9 cellular contexts compared by ENCODE assay signal in genomic region chr15:88624971-88625290, GRCh38. TPM values are rescaled to one million over a fixed set of nuclear protein-coding genes. Genes with fewer than 3 reads are reported as not detected.
DNase-seq lines count a peak whose midpoint lies in the region; ATAC-seq and TF ChIP-seq lines count a peak whose summit lies in the region.
"Had no signal": no experiment of that assay in that cellular context is flagged by ENCODE, and none has a peak within 500 bp of the region (broad histone marks: within the 10 kb centered on the region; RNA-seq: fewer than 3 reads in every experiment).

No MANE protein-coding gene starts in this region.

- H3K4me1 ChIP-seq in esophagus muscularis mucosa: peaks cover 27 to 59% (median 51%) of the 10 kb centered on the region in 4 donors

- no peak for TF ChIP-seq POLR2A in esophagus muscularis mucosa (IDR thresholded peaks at IDR 0.05; ENCODE audit: low read depth)

- peak overlapping the region; percentile 70 for H3K4me3 ChIP-seq in GM06990 (replicated peaks; ENCODE audit: low read depth, low read length)
- H3K4me3 ChIP-seq in esophagus muscularis mucosa: peak overlapping the region in 1 of 4 donors; percentile 4
- H3K4me3 ChIP-seq in skin epidermis: no peak overlapping the region

- TF ChIP-seq EP300 in esophagus muscularis mucosa (IDR thresholded peaks at IDR 0.05): no peak

- ATAC-seq in T-cell (replicated peaks in 1 of 4) (no peak), HG03520 (IDR thresholded peaks at IDR 0.05; ENCODE audit: unreplicated experiment) (no peak), HG03457 (IDR thresholded peaks at IDR 0.05; ENCODE audit: unreplicated experiment) (no peak)

- TF ChIP-seq CTCF in GM06990 (IDR thresholded peaks at IDR 0.05; ENCODE audit: insufficient read depth, low read length, poor library complexity, severe bottlenecking): no peak
- no peak for TF ChIP-seq CTCF in esophagus muscularis mucosa (IDR thresholded peaks at IDR 0.05)

- 72% methylated on average over 7 of the region's 7 CpGs for WGBS in esophagus muscularis mucosa

- H3K36me3 ChIP-seq in GM06990 (ENCODE audit: control insufficient read depth, insufficient read depth, low read length): peaks cover 38% of the 10 kb centered on the region
- peaks cover 17 to 41% (median 39%) of the 10 kb centered on the region in 4 donors for H3K36me3 ChIP-seq in esophagus muscularis mucosa

- CTCF ChIA-PET in T-cell (lab: Charles Lee): interaction anchor here (0.6 to 4.0 kb wide), 24 partner anchors 8 to 280 kb away, joined by 3 to 30 read pairs (median 4); partner anchors contain the start of genes HAPLN3 (in 1 of the 2), ISG20 (in 1 of the 2), MRPL46 (in 1 of the 2) and MRPS11 (in 1 of the 2)

- POLR2A ChIA-PET in T-cell (lab: Charles Lee): interaction anchor here (0.6 to 6.1 kb wide), 5 partner anchors 11 to 17 kb away, joined by 4 to 41 read pairs (median 9); partner anchors contain the start of gene ISG20 (in 2 of the 2)

- H3K36me3 Mint-ChIP-seq in T-cell: peaks cover 28% of the 10 kb centered on the region

- no peaks in the 10 kb centered on the region for H3K9me3 ChIP-seq in esophagus muscularis mucosa

- peak overlapping the region in 3 of 4 donors; percentile 8 to 50 (median 28) for H3K27ac ChIP-seq in esophagus muscularis mucosa (replicated peaks in 1 of 4)
- peak overlapping the region in 17 of 21 experiments; percentile 34 to 99 (median 95) for H3K27ac ChIP-seq in skin epidermis

- peaks cover 0 to 1% of the 10 kb centered on the region in 2 donors for H3K27me3 Mint-ChIP-seq in T-cell

- DNase-seq in GM06990 (ENCODE audit: extremely low read depth, insufficient read length) (no peak), T-cell (peak in 1 of 34 experiments; percentile 24), esophagus muscularis mucosa (ENCODE audit: extremely low spot score) (no peak), DMS114 treated with DMSO at 0.1 percent for 48 hours (lab: John Stamatoyannopoulos, UW; ENCODE audit: unreplicated experiment) (no peak), DMS 273 (lab: John Stamatoyannopoulos, UW; ENCODE audit: unreplicated experiment) (no peak)
- DNase-seq: NCI-H2171 had no signal

- intact Hi-C loops in esophagus muscularis mucosa (cut with DNase I): loop anchor here (5.0 kb wide), 2 partner anchors 158 to 272 kb away; partner anchors contain the start of genes HAPLN3, MRPL46 and MRPS11

- peaks cover 80 to 85% (median 84%) of the 10 kb centered on the region in 3 donors for H3K4me1 Mint-ChIP-seq in T-cell

- H3K4me3 Mint-ChIP-seq in T-cell: peak overlapping the region; percentile 76 to 92 (median 86)

- H3K27ac Mint-ChIP-seq in T-cell: peak overlapping the region; percentile 91 to 96

- H3K9me3 Mint-ChIP-seq in T-cell: no peaks in the 10 kb centered on the region

- no peaks in the 10 kb centered on the region for H3K27me3 ChIP-seq in GM06990 (replicated peaks; ENCODE audit: control insufficient read depth, insufficient read depth, low read length)
- no peaks in the 10 kb centered on the region for H3K27me3 ChIP-seq in esophagus muscularis mucosa

RNA-seq across cellular contexts. Expression of gene AEN, which starts 3.8 kb away (rescaled TPM):
- total RNA-seq in T-cell: 10 to 100 TPM; 31.1 to 69.2 (median 51.5) TPM
- 10 to 100 TPM; 13.3 to 29.0 (median 23.4) TPM for total RNA-seq in esophagus muscularis mucosa

RNA-seq across cellular contexts. Expression of gene ISG20, which starts 13.9 kb away (rescaled TPM):
- 100 to 1,000 TPM; 141 to 206 (median 153) TPM for total RNA-seq in T-cell
- total RNA-seq in esophagus muscularis mucosa: 10 to 100 TPM in 2 of 4 donors, 1 to 10 TPM in 2; 6.1 to 21.2 (median 9.8) TPM

Comparison
In these comparisons a context has a peak if more than half of its experiments do, and no peak if none do; other contexts are left out.
1. RNA of gene ISG20, which starts 13.9 kb away (total RNA-seq): 141 to 206 TPM in T-cell; 6.1 to 21.2 TPM in esophagus muscularis mucosa; every median in the first group is over 4 times any median in the second.